8 cellular contexts compared by ENCODE assay signal in the genomic region with DNA sequence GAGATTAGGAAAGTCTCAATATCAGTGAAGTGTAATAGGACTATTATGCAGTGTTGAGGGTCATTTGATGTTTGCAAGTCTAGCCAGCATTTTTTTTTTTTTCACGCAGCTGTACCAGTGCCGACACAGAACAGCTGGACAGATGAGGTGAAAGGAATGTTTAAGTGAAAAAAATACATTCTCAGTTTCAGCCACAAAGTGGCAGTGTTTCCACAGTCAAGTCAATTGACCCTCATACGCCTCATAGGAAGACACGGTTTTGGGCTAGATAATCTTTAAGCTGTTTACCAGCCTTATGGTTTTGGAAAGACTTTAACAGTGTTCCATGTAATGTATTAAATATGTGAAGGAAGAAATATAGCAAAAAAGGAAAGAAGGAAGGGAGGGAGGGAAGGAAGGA.
DNase-seq lines count a peak whose midpoint lies in the region; ATAC-seq and TF ChIP-seq lines count a peak whose summit lies in the region.

No MANE protein-coding gene starts in this region.

- in situ Hi-C loops in Caki2 (cut with HindIII; ENCODE audit: low pct_unique_long_range_greater_than_20kb, low sequenced_read_pairs), result no loop called here

- H3K27ac Mint-ChIP-seq in nephron, result peak overlapping the region in 2 of 3 experiments; percentile 1 to 12
- H3K27ac Mint-ChIP-seq in activated CD4-positive, alpha-beta T cell treated with anti-CD3 and anti-CD28 coated beads, Interleukin-2, amount 10 ng/mL, durations not matched to agents 7 days and 5 days, result no peak overlapping the region
- no peak overlapping the region for H3K27ac Mint-ChIP-seq in T-helper 2 cell treated with Interferon-gamma antibody and Interleukin-4, amounts not matched to agents 5 μg/mL and 100 μg/mL, for 36 hours

- H3K36me3 Mint-ChIP-seq in nephron (ENCODE audit: low read depth), result no peaks in the 10 kb centered on the region
- H3K36me3 Mint-ChIP-seq in activated CD4-positive, alpha-beta T cell treated with anti-CD3 and anti-CD28 coated beads, Interleukin-2, amount 10 ng/mL, durations not matched to agents 7 days and 5 days (ENCODE audit: low read depth), result no peaks in the 10 kb centered on the region
- no peaks in the 10 kb centered on the region for H3K36me3 Mint-ChIP-seq in T-helper 2 cell treated with Interferon-gamma antibody and Interleukin-4, amounts not matched to agents 5 μg/mL and 100 μg/mL, for 36 hours (ENCODE audit: low read depth)

- no peaks in the 10 kb centered on the region for H3K9me3 Mint-ChIP-seq in nephron
- no peaks in the 10 kb centered on the region for H3K9me3 Mint-ChIP-seq in activated CD4-positive, alpha-beta T cell treated with anti-CD3 and anti-CD28 coated beads, Interleukin-2, amount 10 ng/mL, durations not matched to agents 7 days and 5 days
- peaks cover 9% of the 10 kb centered on the region for H3K9me3 Mint-ChIP-seq in T-helper 2 cell treated with Interferon-gamma antibody and Interleukin-4, amounts not matched to agents 5 μg/mL and 100 μg/mL, for 36 hours

- H3K36me3 ChIP-seq in NT2/D1 (ENCODE audit: insufficient read depth, insufficient read length, low read length), result no peaks in the 10 kb centered on the region

- H3K4me3 ChIP-seq in NT2/D1 (ENCODE audit: insufficient read length, low read depth) (no peak overlapping the region), epithelial cell of esophagus (ENCODE audit: low read length) (no peak overlapping the region)

- no peak overlapping the region for H3K9ac ChIP-seq in NT2/D1 (ENCODE audit: insufficient read length, low read depth)

- no peaks in the 10 kb centered on the region for H3K4me1 ChIP-seq in NT2/D1 (ENCODE audit: insufficient read depth, insufficient read length)

- peaks cover 6% of the 10 kb centered on the region for H3K4me1 Mint-ChIP-seq in nephron
- H3K4me1 Mint-ChIP-seq in activated CD4-positive, alpha-beta T cell treated with anti-CD3 and anti-CD28 coated beads, Interleukin-2, amount 10 ng/mL, durations not matched to agents 7 days and 5 days, result no peaks in the 10 kb centered on the region
- H3K4me1 Mint-ChIP-seq in T-helper 2 cell treated with Interferon-gamma antibody and Interleukin-4, amounts not matched to agents 5 μg/mL and 100 μg/mL, for 36 hours (ENCODE audit: low read depth), result no peaks in the 10 kb centered on the region

- H3K27me3 Mint-ChIP-seq in nephron (ENCODE audit: low read depth), result no peaks in the 10 kb centered on the region
- H3K27me3 Mint-ChIP-seq in activated CD4-positive, alpha-beta T cell treated with anti-CD3 and anti-CD28 coated beads, Interleukin-2, amount 10 ng/mL, durations not matched to agents 7 days and 5 days, result no peaks in the 10 kb centered on the region
- no peaks in the 10 kb centered on the region for H3K27me3 Mint-ChIP-seq in T-helper 2 cell treated with Interferon-gamma antibody and Interleukin-4, amounts not matched to agents 5 μg/mL and 100 μg/mL, for 36 hours (ENCODE audit: low read depth)

- TF ChIP-seq CTCF in epithelial cell of esophagus (IDR thresholded peaks at IDR 0.05; ENCODE audit: insufficient read depth, low read depth, low read length, missing control alignments) (peak; percentile 64), nephron (IDR thresholded peaks at IDR 0.05; ENCODE audit: unreplicated experiment in 3 of 3) (peak; percentile 59 to 69 (median 68))

- H3K4me3 Mint-ChIP-seq in nephron, result no peak overlapping the region
- H3K4me3 Mint-ChIP-seq in activated CD4-positive, alpha-beta T cell treated with anti-CD3 and anti-CD28 coated beads, Interleukin-2, amount 10 ng/mL, durations not matched to agents 7 days and 5 days, result no peak overlapping the region
- no peak overlapping the region for H3K4me3 Mint-ChIP-seq in T-helper 2 cell treated with Interferon-gamma antibody and Interleukin-4, amounts not matched to agents 5 μg/mL and 100 μg/mL, for 36 hours

- H3K9me3 ChIP-seq in NT2/D1 (ENCODE audit: insufficient read depth, low read length), result no peaks in the 10 kb centered on the region

- POLR2A ChIA-PET in activated CD4-positive, alpha-beta T cell treated with anti-CD3 and anti-CD28 coated beads, Interleukin-2, amount 10 ng/mL, durations not matched to agents 7 days and 5 days (lab: Charles Lee), result no interaction called here

- H3K27me3 ChIP-seq in NT2/D1 (ENCODE audit: insufficient read depth, insufficient read length), result no peaks in the 10 kb centered on the region

- CTCF ChIA-PET in activated CD4-positive, alpha-beta T cell treated with anti-CD3 and anti-CD28 coated beads, Interleukin-2, amount 10 ng/mL, durations not matched to agents 7 days and 5 days (lab: Charles Lee), result no interaction called here

- DNase-seq in Caki2 (ENCODE audit: low read depth) (peak; percentile 29), NT2/D1 (ENCODE audit: low read depth, low spot score) (peak; percentile 15), epithelial cell of esophagus (ENCODE audit: low read depth) (peak; percentile 73)
- DNase-seq in activated CD4-positive, alpha-beta T cell treated with anti-CD3 and anti-CD28 coated beads, Interleukin-2, amount 10 ng/mL, durations not matched to agents 7 days and 5 days, result no peak
- no peak for DNase-seq in T-helper 2 cell treated with Interferon-gamma antibody and Interleukin-4, amounts not matched to agents 5 μg/mL and 100 μg/mL, for 36 hours (ENCODE audit: low spot score)

- peak; percentile 84 for ATAC-seq in GM19324 (IDR thresholded peaks at IDR 0.05; ENCODE audit: low FRiP score, unreplicated experiment)
- peak; percentile 94 for ATAC-seq in HG03139 (IDR thresholded peaks at IDR 0.05; ENCODE audit: unreplicated experiment)

Comparison
In these comparisons a context has a peak if more than half of its experiments do, and no peak if none do; other contexts are left out.
1. DNase-seq: peak in Caki2 (single experiment), NT2/D1 (single experiment) and epithelial cell of esophagus (single experiment); none in activated CD4-positive, alpha-beta T cell treated with anti-CD3 and anti-CD28 coated beads, Interleukin-2, amount 10 ng/mL, durations not matched to agents 7 days and 5 days (single experiment) and T-helper 2 cell treated with Interferon-gamma antibody and Interleukin-4, amounts not matched to agents 5 μg/mL and 100 μg/mL, for 36 hours (single experiment).
2. H3K27ac Mint-ChIP-seq: peak in nephron (2 of 3); none in activated CD4-positive, alpha-beta T cell treated with anti-CD3 and anti-CD28 coated beads, Interleukin-2, amount 10 ng/mL, durations not matched to agents 7 days and 5 days (single experiment) and T-helper 2 cell treated with Interferon-gamma antibody and Interleukin-4, amounts not matched to agents 5 μg/mL and 100 μg/mL, for 36 hours (single experiment).